8 cellular contexts compared by ENCODE assay signal in genomic region chr7:99040104-99040958, GRCh38.
A peak's percentile ranks its signal among the peaks of the same experiment; 100 is the strongest.
DNase-seq lines count a peak whose midpoint lies in the region; ATAC-seq and TF ChIP-seq lines count a peak whose summit lies in the region.

No MANE protein-coding gene starts in this region.

- H3K27ac Mint-ChIP-seq in chondrocyte (ENCODE audit: unreplicated experiment): peak overlapping the region; percentile 95

- peaks cover 41% of the 10 kb centered on the region for H3K4me1 Mint-ChIP-seq in chondrocyte (ENCODE audit: low read depth)

- no peaks in the 10 kb centered on the region for H3K27me3 Mint-ChIP-seq in chondrocyte (ENCODE audit: low read depth)

- peak; percentile 90 for DNase-seq in A172 (ENCODE audit: low spot score)
- DNase-seq in GM13977 (ENCODE audit: low spot score): peak; percentile 84
- peak; percentile 74 for DNase-seq in NCI-H2171 (lab: John Stamatoyannopoulos, UW)
- peak; percentile 36 to 55 for DNase-seq in activated CD4-positive, alpha-beta T cell treated with anti-CD3 and anti-CD28 coated beads for 24 hours (ENCODE audit: low read depth in 2 of 2)
- no peak for DNase-seq in chondrocyte (ENCODE audit: low spot score)
- DNase-seq in stimulated activated CD4-positive, alpha-beta T cell treated with anti-CD3 and anti-CD28 coated beads, Interleukin-1b, Interleukin-23, amount 100 ng/mL, for 4 hours (ENCODE audit: low read depth in 2 of 2): peak; percentile 37 to 55

- peak; percentile 73 for TF ChIP-seq CTCF in GM13977 (IDR thresholded peaks at IDR 0.05; ENCODE audit: extremely low read depth, insufficient read depth, missing control alignments)
- TF ChIP-seq CTCF in chondrocyte (IDR thresholded peaks at IDR 0.05): peak; percentile 94

- no peak overlapping the region for H3K4me3 Mint-ChIP-seq in chondrocyte (ENCODE audit: unreplicated experiment)

- no peak for ATAC-seq in GM21619 (IDR thresholded peaks at IDR 0.05; ENCODE audit: unreplicated experiment)

- peak overlapping the region; percentile 27 for H3K27ac ChIP-seq in layer of hippocampus (ENCODE audit: low read depth, low read length)

- H3K36me3 Mint-ChIP-seq in chondrocyte (ENCODE audit: low read depth): peaks cover 57% of the 10 kb centered on the region

- in situ Hi-C loops in GM13977 (cut with MboI; ENCODE audit: low pct_unique_long_range_greater_than_20kb, low sequenced_read_pairs, unreplicated experiment): no loop called here

- H3K9me3 Mint-ChIP-seq in chondrocyte (ENCODE audit: low read depth): no peaks in the 10 kb centered on the region

- no peaks in the 10 kb centered on the region for H3K27me3 ChIP-seq in layer of hippocampus (ENCODE audit: control insufficient read depth, insufficient read depth, low read length)
